In the genomic region with DNA sequence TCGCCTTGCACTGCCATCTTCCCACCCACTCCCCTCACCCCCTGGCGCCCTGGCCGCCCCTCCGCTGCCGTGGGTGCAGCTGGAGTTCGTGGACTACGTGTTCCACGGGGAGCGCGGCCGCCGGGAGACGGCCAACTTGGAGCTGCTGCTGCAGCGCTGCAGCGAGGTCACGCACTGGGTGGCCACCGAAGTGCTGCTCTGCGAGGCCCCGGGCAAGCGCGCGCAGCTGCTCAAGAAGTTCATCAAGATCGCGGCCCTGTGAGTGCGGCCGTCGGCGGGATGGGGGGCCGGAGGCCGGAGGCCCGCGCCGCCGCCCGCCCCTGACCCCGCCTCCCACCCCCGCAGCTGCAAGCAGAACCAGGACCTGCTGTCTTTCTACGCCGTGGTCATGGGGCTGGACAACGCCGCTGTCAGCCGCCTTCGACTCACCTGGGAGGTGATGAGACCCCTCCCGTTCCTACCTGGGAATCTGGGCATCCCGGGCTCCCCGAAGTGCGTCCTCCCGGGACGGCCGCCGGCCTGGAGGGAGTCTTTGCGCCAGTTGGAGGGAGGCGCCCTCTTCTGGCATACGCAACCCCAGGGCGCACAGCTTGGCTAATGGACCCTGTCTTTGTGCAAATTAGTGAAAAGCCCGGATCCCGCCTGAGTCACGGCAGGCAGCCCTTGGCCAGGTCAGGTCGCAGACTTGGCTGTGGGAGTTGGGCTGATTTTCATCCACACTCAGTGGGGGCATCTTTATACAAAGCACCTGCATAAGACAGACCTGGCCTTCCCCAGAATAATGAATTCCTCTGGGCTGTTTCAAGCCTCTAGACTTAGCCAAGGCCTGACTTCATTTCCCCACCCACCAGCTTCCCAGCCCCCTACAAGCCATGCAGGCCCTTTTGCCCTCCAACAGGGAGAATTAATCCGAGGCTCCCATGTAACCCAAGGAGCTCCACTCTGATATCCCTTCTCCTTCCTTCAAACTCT, we compare ENCODE assay signal across 8 cellular contexts. TPM values are rescaled to one million over a fixed set of nuclear protein-coding genes. Genes with fewer than 3 reads are reported as not detected.
A peak's percentile ranks its signal among the peaks of the same experiment; 100 is the strongest.
DNase-seq lines count a peak whose midpoint lies in the region; ATAC-seq and TF ChIP-seq lines count a peak whose summit lies in the region.

No MANE protein-coding gene starts in this region.

- peak; percentile 76 for TF ChIP-seq CTCF in epithelial cell of proximal tubule (conservative IDR thresholded peaks at IDR 0.05; ENCODE audit: low read depth, low read length)

- peaks cover 14% of the 10 kb centered on the region for H3K4me1 ChIP-seq in mononuclear cell (ENCODE audit: insufficient read depth, low read length)

- no peaks in the 10 kb centered on the region for H3K9me3 ChIP-seq in mononuclear cell (ENCODE audit: low read depth, low read length)

- H3K4me3 ChIP-seq in GM08714 (ENCODE audit: low read length) (peak overlapping the region; percentile 49; the same call in 1 of the 2 replicates), epithelial cell of proximal tubule (ENCODE audit: low read depth, low read length) (peak overlapping the region; percentile 63), mononuclear cell (ENCODE audit: low read length) (peak overlapping the region; percentile 36)

- peak; percentile 72 for ATAC-seq in HG02798 (IDR thresholded peaks at IDR 0.05; ENCODE audit: poor library complexity, unreplicated experiment)
- no peak for ATAC-seq in HG03457 (IDR thresholded peaks at IDR 0.05; ENCODE audit: unreplicated experiment)

- DNase-seq in NCI-H69 (lab: John Stamatoyannopoulos, UW) = peak; percentile 71
- DNase-seq in activated CD8-positive, alpha-beta memory T cell treated with anti-CD3 and anti-CD28 coated beads, Interleukin-2, amount 50 U/mL, for 4 hours = peak; percentile 67
- peak; percentile 32 for DNase-seq in epithelial cell of proximal tubule (ENCODE audit: low read depth)
- DNase-seq in stimulated activated CD8-positive, alpha-beta memory T cell treated with anti-CD3 and anti-CD28 coated beads, Interleukin-2, amount 100 ng/mL, for 48 hours (ENCODE audit: low read depth in 2 of 2) = peak; percentile 48 to 58

- H3K27me3 ChIP-seq in mononuclear cell (ENCODE audit: insufficient read depth, low read length) = peaks cover 3% of the 10 kb centered on the region

RNA-seq across cellular contexts. Expression of a gene that starts 14.3 kb away (rescaled TPM):
- 2.1 and 2.8 TPM in 2 replicates for total RNA-seq in epithelial cell of proximal tubule
- total RNA-seq in mononuclear cell = 2.3 TPM

RNA-seq across cellular contexts. Expression of a gene that starts 27.6 kb away (rescaled TPM):
- 7.5 and 12.5 TPM in 2 replicates for total RNA-seq in epithelial cell of proximal tubule
- 11.8 TPM for total RNA-seq in mononuclear cell

RNA-seq across cellular contexts. Expression of a gene that starts 51.2 kb away (rescaled TPM):
- total RNA-seq in epithelial cell of proximal tubule (40.9 and 58.9 TPM in 2 replicates), mononuclear cell (49.6 TPM)
